ENCODE assay signal across 1 cellular context in genomic region chr2:181306785-181307184, GRCh38.
TF ChIP-seq lines count a peak whose summit lies in the region.

No MANE protein-coding gene starts in this region.

TF ChIP-seq in HEK293, 187 proteins besides CTCF, POLR2A, EP300 and RAD21 (continued from another document):
- TF ChIP-seq ZNF274 (IDR thresholded peaks at IDR 0.05; ENCODE audit: low read length) (no peak), ZNF274 (tag by site-specific recombination; IDR thresholded peaks at IDR 0.05; ENCODE audit: borderline replicate concordance) (no peak), ZNF621 (tag by site-specific recombination; IDR thresholded peaks at IDR 0.05) (no peak)
